Comparison of ENCODE assay signal across 1 cellular context in the genomic region with DNA sequence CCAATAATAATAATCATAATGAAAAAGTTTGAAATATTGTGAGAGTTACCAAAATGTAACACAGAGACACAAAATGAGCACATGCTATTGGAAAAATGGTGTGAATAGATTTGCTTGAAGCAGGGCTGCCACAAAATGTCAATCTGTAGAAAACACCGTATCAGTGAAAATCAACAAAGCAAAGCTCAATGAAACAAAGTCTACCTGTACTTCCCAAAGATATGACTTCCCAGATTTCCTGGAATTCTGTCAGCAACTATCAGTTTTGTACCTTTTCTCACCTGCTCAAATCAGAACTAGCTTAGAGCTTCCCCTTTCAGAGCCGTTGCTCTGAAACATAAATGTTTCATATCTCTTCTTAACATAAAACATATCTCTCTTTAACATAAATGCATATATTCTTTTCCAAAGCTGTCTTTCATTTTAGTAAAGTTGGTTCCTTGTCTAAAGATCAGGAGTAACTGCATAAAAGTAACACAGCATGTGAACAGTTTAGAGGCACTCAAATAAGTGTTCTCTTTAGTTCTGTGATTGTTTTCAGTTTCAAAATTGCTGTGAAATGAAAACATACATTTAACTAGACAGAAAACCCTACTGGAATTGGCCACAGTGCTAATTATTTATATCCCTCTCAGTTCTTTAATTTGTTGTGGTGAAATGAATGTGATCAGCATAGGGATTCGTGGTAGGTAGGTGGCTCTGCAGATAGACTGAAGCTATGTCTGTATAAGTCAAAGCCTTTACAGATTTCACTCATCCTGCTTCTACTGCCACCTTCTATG.
TF ChIP-seq lines count a peak whose summit lies in the region.

No MANE protein-coding gene starts in this region.

TF ChIP-seq in GM23338, 12 proteins besides CTCF, POLR2A, EP300 and RAD21 (continued from another document):
- TF ChIP-seq EZH2phosphoT487 (IDR thresholded peaks at IDR 0.05; ENCODE audit: unreplicated experiment) (no peak), ZNF331 (CRISPR knock-in tag; IDR thresholded peaks at IDR 0.05; ENCODE audit: low read depth) (no peak), STAT1 (IDR thresholded peaks at IDR 0.05; ENCODE audit: unreplicated experiment) (no peak), CREB1 (CRISPR knock-in tag; IDR thresholded peaks at IDR 0.05; ENCODE audit: low read depth) (no peak)
- TF ChIP-seq, protein P1, sequence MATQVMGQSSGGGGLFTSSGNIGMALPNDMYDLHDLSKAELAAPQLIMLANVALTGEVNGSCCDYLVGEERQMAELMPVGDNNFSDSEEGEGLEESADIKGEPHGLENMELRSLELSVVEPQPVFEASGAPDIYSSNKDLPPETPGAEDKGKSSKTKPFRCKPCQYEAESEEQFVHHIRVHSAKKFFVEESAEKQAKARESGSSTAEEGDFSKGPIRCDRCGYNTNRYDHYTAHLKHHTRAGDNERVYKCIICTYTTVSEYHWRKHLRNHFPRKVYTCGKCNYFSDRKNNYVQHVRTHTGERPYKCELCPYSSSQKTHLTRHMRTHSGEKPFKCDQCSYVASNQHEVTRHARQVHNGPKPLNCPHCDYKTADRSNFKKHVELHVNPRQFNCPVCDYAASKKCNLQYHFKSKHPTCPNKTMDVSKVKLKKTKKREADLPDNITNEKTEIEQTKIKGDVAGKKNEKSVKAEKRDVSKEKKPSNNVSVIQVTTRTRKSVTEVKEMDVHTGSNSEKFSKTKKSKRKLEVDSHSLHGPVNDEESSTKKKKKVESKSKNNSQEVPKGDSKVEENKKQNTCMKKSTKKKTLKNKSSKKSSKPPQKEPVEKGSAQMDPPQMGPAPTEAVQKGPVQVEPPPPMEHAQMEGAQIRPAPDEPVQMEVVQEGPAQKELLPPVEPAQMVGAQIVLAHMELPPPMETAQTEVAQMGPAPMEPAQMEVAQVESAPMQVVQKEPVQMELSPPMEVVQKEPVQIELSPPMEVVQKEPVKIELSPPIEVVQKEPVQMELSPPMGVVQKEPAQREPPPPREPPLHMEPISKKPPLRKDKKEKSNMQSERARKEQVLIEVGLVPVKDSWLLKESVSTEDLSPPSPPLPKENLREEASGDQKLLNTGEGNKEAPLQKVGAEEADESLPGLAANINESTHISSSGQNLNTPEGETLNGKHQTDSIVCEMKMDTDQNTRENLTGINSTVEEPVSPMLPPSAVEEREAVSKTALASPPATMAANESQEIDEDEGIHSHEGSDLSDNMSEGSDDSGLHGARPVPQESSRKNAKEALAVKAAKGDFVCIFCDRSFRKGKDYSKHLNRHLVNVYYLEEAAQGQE (IDR thresholded peaks at IDR 0.05; ENCODE audit: unreplicated experiment): no peak
